Comparison of ENCODE assay signal across 8 cellular contexts in genomic region chr7:1137517-1138167, GRCh38. TPM values are rescaled to one million over a fixed set of nuclear protein-coding genes. Genes with fewer than 3 reads are reported as not detected.
DNase-seq lines count a peak whose midpoint lies in the region; ATAC-seq and TF ChIP-seq lines count a peak whose summit lies in the region.

No MANE protein-coding gene starts in this region.

- H3K36me3 Mint-ChIP-seq in central memory CD8-positive, alpha-beta T cell (ENCODE audit: insufficient read depth), result peaks cover 8% of the 10 kb centered on the region

- no peak for DNase-seq in GM06990 (ENCODE audit: extremely low read depth, insufficient read length)
- DNase-seq in Jurkat, Clone E6-1 (ENCODE audit: low read depth, low spot score), result no peak
- peak in 1 of 2 donors; percentile 22 for DNase-seq in central memory CD8-positive, alpha-beta T cell (ENCODE audit: low spot score in 2 of 2)
- DNase-seq in vagina (ENCODE audit: extremely low spot score in 2 of 2), result no peak
- DNase-seq in stimulated activated CD4-positive, alpha-beta T cell treated with anti-CD3 and anti-CD28 coated beads, Interleukin-4, amount 100 ng/mL, for 4 hours, result no peak
- no peak for DNase-seq in activated CD4-positive, alpha-beta T cell treated with anti-CD3 and anti-CD28 coated beads for 1 hour

- peak overlapping the region; percentile 94 for H3K27ac Mint-ChIP-seq in central memory CD8-positive, alpha-beta T cell (ENCODE audit: low read depth)

- H3K4me3 Mint-ChIP-seq in central memory CD8-positive, alpha-beta T cell, result peak overlapping the region; percentile 93

- intact Hi-C loops in vagina (cut with DNase I), result no loop called here

- H3K27ac ChIP-seq in mesodermal cell (ENCODE audit: low read depth, low read length, severe bottlenecking), result no peak overlapping the region
- H3K27ac ChIP-seq in vagina, result peak overlapping the region; percentile 70

- H3K9me3 ChIP-seq in mesodermal cell (ENCODE audit: control insufficient read depth, low read length) (no peaks in the 10 kb centered on the region), vagina (no peaks in the 10 kb centered on the region)

- ATAC-seq in GM21576 (IDR thresholded peaks at IDR 0.05; ENCODE audit: unreplicated experiment), result peak; percentile 53
- peak; percentile 70 for ATAC-seq in central memory CD8-positive, alpha-beta T cell (replicated peaks; ENCODE audit: extremely low read depth, poor library complexity, severe bottlenecking)

- no peaks in the 10 kb centered on the region for H3K27me3 Mint-ChIP-seq in central memory CD8-positive, alpha-beta T cell

- no peak for TF ChIP-seq POLR2A in vagina (IDR thresholded peaks at IDR 0.05)

- H3K4me1 ChIP-seq in mesodermal cell (ENCODE audit: control insufficient read depth, insufficient read depth, low read length, poor library complexity, severe bottlenecking), result peaks cover 7% of the 10 kb centered on the region
- peaks cover 16% of the 10 kb centered on the region for H3K4me1 ChIP-seq in vagina

- H3K9me3 Mint-ChIP-seq in central memory CD8-positive, alpha-beta T cell, result no peaks in the 10 kb centered on the region

- H3K36me3 ChIP-seq in GM06990 (ENCODE audit: control insufficient read depth, insufficient read depth, low read length), result peaks cover 2% of the 10 kb centered on the region; the same call in 1 of the 2 replicates
- H3K36me3 ChIP-seq in mesodermal cell (ENCODE audit: control insufficient read depth, insufficient read depth, low read length), result peaks cover 3% of the 10 kb centered on the region
- H3K36me3 ChIP-seq in vagina, result no peaks in the 10 kb centered on the region

- peaks cover 11% of the 10 kb centered on the region for H3K4me1 Mint-ChIP-seq in central memory CD8-positive, alpha-beta T cell

- 5 to 10% methylated on average over 32 to 47 of the region's 51 CpGs for WGBS in mesodermal cell (ENCODE audit: insufficient coverage in 2 of 2), 2 experiments

- H3K4me3 ChIP-seq in GM06990 (replicated peaks; ENCODE audit: low read depth, low read length), result peak overlapping the region; percentile 80
- H3K4me3 ChIP-seq in Jurkat, Clone E6-1 (ENCODE audit: low read length), result peak overlapping the region; percentile 76
- H3K4me3 ChIP-seq in mesodermal cell (ENCODE audit: extremely low read depth, insufficient read depth, low read length, poor library complexity, severe bottlenecking), result peak overlapping the region; percentile 63
- peak overlapping the region; percentile 66 to 68 for H3K4me3 ChIP-seq in vagina

- TF ChIP-seq CTCF in GM06990 (IDR thresholded peaks at IDR 0.05; ENCODE audit: insufficient read depth, low read length, poor library complexity, severe bottlenecking) (no peak), vagina (IDR thresholded peaks at IDR 0.05) (no peak)

- H3K27me3 ChIP-seq in GM06990 (replicated peaks; ENCODE audit: control insufficient read depth, insufficient read depth, low read length), result no peaks in the 10 kb centered on the region
- H3K27me3 ChIP-seq in vagina, result no peaks in the 10 kb centered on the region

RNA-seq across cellular contexts. Expression of gene ZFAND2A, which starts 22.4 kb away (rescaled TPM):
- 47.6 TPM for polyA plus RNA-seq in Jurkat, Clone E6-1 (2012; ENCODE audit: insufficient read depth, insufficient read length)
- polyA plus RNA-seq in mesodermal cell (2013, experiment 1 of 2), result 20.8 TPM
- 24.2 TPM for polyA plus RNA-seq in mesodermal cell (2013, experiment 2 of 2)
- total RNA-seq in vagina, result 30.9 TPM

RNA-seq across cellular contexts. Expression of gene GPER1, which starts 49.7 kb away (rescaled TPM):
- 1.2 TPM for polyA plus RNA-seq in Jurkat, Clone E6-1 (2012; ENCODE audit: insufficient read depth, insufficient read length)
- polyA plus RNA-seq in mesodermal cell (2013, experiment 1 of 2), result 4.8 TPM
- 7.1 TPM for polyA plus RNA-seq in mesodermal cell (2013, experiment 2 of 2)
- 8.3 TPM for total RNA-seq in vagina
